Comparison of ENCODE assay signal across 7 cellular contexts in the genomic region with DNA sequence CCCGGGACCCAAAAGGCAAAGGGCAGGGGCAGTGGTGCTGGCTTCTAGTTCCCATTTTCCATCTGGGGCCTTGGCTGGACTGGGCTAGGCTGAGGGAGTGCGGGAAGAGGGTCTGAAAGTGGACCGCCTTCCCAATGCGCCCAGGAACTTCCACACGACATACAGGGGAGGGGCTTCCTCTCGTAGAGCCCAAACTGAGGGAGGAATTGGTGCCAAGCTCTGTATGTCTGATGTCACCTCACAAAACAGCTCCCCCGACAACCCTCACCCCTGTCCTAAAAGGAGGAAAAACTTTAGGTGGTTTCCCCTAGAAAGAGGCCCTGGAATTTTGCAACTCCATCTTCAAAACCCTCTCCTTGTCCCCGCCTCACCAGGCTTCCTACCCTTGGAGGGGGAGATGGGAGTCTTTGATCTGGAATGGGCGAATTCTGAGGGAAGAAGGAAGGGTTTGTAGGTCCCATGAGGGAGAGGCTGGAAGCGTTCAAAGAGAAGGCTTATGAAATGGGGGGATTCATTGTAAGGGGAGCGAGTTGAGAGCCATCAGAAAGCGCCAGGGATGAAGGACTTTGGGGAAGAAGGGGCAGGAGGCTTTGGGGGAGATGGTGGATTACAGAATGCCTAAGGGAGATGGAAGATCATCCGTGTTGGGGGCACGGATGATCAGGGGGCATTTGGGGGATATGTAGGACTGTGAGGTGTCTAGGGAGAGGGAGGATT. TPM values are rescaled to one million over a fixed set of nuclear protein-coding genes. Genes with fewer than 3 reads are reported as not detected.
A peak's percentile ranks its signal among the peaks of the same experiment; 100 is the strongest.
DNase-seq lines count a peak whose midpoint lies in the region; ATAC-seq and TF ChIP-seq lines count a peak whose summit lies in the region.

No MANE protein-coding gene starts in this region.

- H3K9me3 ChIP-seq in prostate gland, result no peaks in the 10 kb centered on the region

- WGBS in prostate gland, result 3% methylated on average over 14 of the region's 14 CpGs

- TF ChIP-seq CTCF in GM12875 (IDR thresholded peaks at IDR 0.05; ENCODE audit: borderline replicate concordance, insufficient read depth, low read depth, low read length), result no peak
- TF ChIP-seq CTCF in prostate gland (IDR thresholded peaks at IDR 0.05), result no peak

- peak; percentile 6 for TF ChIP-seq POLR2A in prostate gland (IDR thresholded peaks at IDR 0.05)

- ATAC-seq in SK-N-SH treated with all-trans-retinoic acid at 6 μM for 48 hours (peak; percentile 23; the same call in 2 of the 3 replicates), GM21390 (IDR thresholded peaks at IDR 0.05; ENCODE audit: unreplicated experiment) (no peak)

- H3K27me3 ChIP-seq in prostate gland (replicated peaks; ENCODE audit: insufficient read depth), result no peaks in the 10 kb centered on the region

- H3K27ac ChIP-seq in prostate gland, result peak overlapping the region; percentile 82 to 83

- peaks cover 10% of the 10 kb centered on the region for H3K4me1 ChIP-seq in prostate gland (replicated peaks)

- intact Hi-C loops in prostate gland (cut with DNase I), result loop anchor here (2.0 kb wide), 1 partner anchor 75 kb away; no protein-coding TSS in a partner anchor

- DNase-seq in fibroblast of peridontal ligament (ENCODE audit: extremely low read depth), result peak; percentile 37
- peak; percentile 31 for DNase-seq in prostate gland (ENCODE audit: low spot score)
- no peak for DNase-seq in DMS114 treated with DMSO at 0.1 percent for 48 hours (lab: John Stamatoyannopoulos, UW; ENCODE audit: unreplicated experiment)
- DNase-seq in COR-L47 (lab: John Stamatoyannopoulos, UW), result no peak

- H3K4me3 ChIP-seq in GM12875 (ENCODE audit: low read depth, low read length) (peak overlapping the region; percentile 87), prostate gland (peak overlapping the region; percentile 68 to 78)

- H3K36me3 ChIP-seq in prostate gland, result no peaks in the 10 kb centered on the region

TF ChIP-seq in SK-N-SH treated with all-trans-retinoic acid at 6 μM for 48 hours, 23 proteins besides CTCF, POLR2A, EP300 and RAD21:
- TF ChIP-seq ZFP30 (CRISPR knock-in tag; IDR thresholded peaks at IDR 0.05) (no peak), SNAI2 (CRISPR knock-in tag; IDR thresholded peaks at IDR 0.05) (no peak), ISL1 (CRISPR knock-in tag; IDR thresholded peaks at IDR 0.05) (no peak), CSRNP3 (CRISPR knock-in tag; IDR thresholded peaks at IDR 0.05) (no peak), BACH2 (CRISPR knock-in tag; IDR thresholded peaks at IDR 0.05; ENCODE audit: borderline replicate concordance) (no peak)

RNA-seq across cellular contexts. Expression of gene GLTP, which starts 0.9 kb away (rescaled TPM):
- total RNA-seq in prostate gland, result 10 to 100 TPM; 67.2 to 87.1 TPM

RNA-seq across cellular contexts. Expression of gene TCHP, which starts 20.6 kb away (rescaled TPM):
- 10 to 100 TPM; 18.9 to 26.3 TPM for total RNA-seq in prostate gland

RNA-seq across cellular contexts. Expression of gene TRPV4, which starts 46.3 kb away (rescaled TPM):
- 1 to 10 TPM; 4.6 to 8.0 TPM for total RNA-seq in prostate gland

Comparison
In these comparisons a context has a peak if more than half of its experiments do, and no peak if none do; other contexts are left out.
1. DNase-seq: peak in fibroblast of peridontal ligament (single experiment) and prostate gland (single experiment); none in DMS114 treated with DMSO at 0.1 percent for 48 hours (single experiment) and COR-L47 (single experiment).